In the genomic region with DNA sequence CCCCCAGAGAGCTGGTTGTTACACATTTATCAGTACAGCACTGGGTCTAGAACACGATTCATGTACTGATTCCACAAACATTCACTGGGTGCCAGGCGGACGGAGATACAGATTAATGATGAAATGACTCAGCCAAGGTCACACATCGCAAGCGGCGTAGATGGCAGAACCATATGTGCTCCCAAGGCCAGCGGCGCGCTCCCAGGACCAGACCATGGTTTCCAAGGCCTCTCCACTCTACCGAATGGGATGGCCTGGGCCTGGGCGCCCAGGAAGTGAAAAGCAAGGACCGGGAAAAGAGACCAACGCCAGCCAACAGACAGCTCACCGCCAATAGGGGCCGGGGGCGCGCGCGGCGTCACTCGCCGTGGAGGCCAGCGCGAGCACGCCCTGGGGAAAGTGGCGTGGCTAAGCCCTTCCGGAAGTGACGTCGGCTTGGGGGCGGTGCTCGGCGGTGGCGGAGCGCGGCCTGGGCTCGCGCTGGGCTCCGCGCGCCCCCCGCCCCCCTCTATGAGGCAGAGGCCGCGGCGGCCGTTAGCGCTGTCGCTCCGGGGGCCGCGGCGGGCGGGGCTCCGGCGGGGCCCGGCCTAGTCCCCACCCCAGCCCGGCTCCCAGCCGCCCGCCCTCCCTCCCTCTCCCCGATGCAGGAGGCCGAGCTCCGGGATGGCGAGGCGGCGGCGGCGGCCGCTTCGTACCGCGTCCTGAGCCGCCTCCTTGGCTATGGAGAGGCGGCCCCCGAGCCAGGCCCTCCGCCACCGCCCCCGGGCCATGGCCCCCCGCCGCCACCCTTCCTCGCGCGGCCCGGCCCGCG, we compare ENCODE assay signal across 1 cellular context.
TF ChIP-seq lines count a peak whose summit lies in the region.

A gene with protein sequence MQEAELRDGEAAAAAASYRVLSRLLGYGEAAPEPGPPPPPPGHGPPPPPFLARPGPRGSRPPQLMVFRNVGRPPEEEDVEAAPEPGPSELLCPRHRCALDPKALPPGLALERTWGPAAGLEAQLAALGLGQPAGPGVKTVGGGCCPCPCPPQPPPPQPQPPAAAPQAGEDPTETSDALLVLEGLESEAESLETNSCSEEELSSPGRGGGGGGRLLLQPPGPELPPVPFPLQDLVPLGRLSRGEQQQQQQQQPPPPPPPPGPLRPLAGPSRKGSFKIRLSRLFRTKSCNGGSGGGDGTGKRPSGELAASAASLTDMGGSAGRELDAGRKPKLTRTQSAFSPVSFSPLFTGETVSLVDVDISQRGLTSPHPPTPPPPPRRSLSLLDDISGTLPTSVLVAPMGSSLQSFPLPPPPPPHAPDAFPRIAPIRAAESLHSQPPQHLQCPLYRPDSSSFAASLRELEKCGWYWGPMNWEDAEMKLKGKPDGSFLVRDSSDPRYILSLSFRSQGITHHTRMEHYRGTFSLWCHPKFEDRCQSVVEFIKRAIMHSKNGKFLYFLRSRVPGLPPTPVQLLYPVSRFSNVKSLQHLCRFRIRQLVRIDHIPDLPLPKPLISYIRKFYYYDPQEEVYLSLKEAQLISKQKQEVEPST (plus strand): TSS at position 433 of the 811 bp plus-strand sequence. CDS start 209 bp downstream, at position 642.

TF ChIP-seq in HepG2, 621 proteins besides CTCF, POLR2A, EP300 and RAD21 (continued from another document and continues in another):
- TF ChIP-seq, protein P1, sequence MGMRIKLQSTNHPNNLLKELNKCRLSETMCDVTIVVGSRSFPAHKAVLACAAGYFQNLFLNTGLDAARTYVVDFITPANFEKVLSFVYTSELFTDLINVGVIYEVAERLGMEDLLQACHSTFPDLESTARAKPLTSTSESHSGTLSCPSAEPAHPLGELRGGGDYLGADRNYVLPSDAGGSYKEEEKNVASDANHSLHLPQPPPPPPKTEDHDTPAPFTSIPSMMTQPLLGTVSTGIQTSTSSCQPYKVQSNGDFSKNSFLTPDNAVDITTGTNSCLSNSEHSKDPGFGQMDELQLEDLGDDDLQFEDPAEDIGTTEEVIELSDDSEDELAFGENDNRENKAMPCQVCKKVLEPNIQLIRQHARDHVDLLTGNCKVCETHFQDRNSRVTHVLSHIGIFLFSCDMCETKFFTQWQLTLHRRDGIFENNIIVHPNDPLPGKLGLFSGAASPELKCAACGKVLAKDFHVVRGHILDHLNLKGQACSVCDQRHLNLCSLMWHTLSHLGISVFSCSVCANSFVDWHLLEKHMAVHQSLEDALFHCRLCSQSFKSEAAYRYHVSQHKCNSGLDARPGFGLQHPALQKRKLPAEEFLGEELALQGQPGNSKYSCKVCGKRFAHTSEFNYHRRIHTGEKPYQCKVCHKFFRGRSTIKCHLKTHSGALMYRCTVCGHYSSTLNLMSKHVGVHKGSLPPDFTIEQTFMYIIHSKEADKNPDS (CRISPR knock-in tag; IDR thresholded peaks at IDR 0.05) = no peak
- TF ChIP-seq, protein P2, sequence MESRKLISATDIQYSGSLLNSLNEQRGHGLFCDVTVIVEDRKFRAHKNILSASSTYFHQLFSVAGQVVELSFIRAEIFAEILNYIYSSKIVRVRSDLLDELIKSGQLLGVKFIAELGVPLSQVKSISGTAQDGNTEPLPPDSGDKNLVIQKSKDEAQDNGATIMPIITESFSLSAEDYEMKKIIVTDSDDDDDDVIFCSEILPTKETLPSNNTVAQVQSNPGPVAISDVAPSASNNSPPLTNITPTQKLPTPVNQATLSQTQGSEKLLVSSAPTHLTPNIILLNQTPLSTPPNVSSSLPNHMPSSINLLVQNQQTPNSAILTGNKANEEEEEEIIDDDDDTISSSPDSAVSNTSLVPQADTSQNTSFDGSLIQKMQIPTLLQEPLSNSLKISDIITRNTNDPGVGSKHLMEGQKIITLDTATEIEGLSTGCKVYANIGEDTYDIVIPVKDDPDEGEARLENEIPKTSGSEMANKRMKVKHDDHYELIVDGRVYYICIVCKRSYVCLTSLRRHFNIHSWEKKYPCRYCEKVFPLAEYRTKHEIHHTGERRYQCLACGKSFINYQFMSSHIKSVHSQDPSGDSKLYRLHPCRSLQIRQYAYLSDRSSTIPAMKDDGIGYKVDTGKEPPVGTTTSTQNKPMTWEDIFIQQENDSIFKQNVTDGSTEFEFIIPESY (CRISPR knock-in tag; IDR thresholded peaks at IDR 0.05) = peak; percentile 60; the same call in 1 of the 2 replicates
- 0 out of 2 replicates have a peak, but pooled peaks have one; percentile 59 for TF ChIP-seq ZNF839 (CRISPR knock-in tag; IDR thresholded peaks at IDR 0.05; ENCODE audit: borderline replicate concordance)
- no peak; the same call in 1 of the 2 replicates for TF ChIP-seq ATRX (CRISPR knock-in tag; IDR thresholded peaks at IDR 0.05; ENCODE audit: borderline replicate concordance)
- no peak for TF ChIP-seq SMC3 (IDR thresholded peaks at IDR 0.05; ENCODE audit: low read length)
- TF ChIP-seq FIP1L1 (IDR thresholded peaks at IDR 0.05; ENCODE audit: borderline replicate concordance, insufficient read depth, low read depth, low read length) = peak; percentile 79; the same call in 1 of the 2 replicates
- TF ChIP-seq, protein P3, sequence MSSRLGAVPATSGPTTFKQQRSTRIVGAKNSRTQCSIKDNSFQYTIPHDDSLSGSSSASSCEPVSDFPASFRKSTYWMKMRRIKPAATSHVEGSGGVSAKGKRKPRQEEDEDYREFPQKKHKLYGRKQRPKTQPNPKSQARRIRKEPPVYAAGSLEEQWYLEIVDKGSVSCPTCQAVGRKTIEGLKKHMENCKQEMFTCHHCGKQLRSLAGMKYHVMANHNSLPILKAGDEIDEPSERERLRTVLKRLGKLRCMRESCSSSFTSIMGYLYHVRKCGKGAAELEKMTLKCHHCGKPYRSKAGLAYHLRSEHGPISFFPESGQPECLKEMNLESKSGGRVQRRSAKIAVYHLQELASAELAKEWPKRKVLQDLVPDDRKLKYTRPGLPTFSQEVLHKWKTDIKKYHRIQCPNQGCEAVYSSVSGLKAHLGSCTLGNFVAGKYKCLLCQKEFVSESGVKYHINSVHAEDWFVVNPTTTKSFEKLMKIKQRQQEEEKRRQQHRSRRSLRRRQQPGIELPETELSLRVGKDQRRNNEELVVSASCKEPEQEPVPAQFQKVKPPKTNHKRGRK (CRISPR knock-in tag; IDR thresholded peaks at IDR 0.05) = no peak
- TF ChIP-seq, protein P4, sequence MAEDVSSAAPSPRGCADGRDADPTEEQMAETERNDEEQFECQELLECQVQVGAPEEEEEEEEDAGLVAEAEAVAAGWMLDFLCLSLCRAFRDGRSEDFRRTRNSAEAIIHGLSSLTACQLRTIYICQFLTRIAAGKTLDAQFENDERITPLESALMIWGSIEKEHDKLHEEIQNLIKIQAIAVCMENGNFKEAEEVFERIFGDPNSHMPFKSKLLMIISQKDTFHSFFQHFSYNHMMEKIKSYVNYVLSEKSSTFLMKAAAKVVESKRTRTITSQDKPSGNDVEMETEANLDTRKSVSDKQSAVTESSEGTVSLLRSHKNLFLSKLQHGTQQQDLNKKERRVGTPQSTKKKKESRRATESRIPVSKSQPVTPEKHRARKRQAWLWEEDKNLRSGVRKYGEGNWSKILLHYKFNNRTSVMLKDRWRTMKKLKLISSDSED (CRISPR knock-in tag; IDR thresholded peaks at IDR 0.05) = no peak
- TF ChIP-seq KMT2B (CRISPR knock-in tag; IDR thresholded peaks at IDR 0.05) = peak; percentile 92
- no peak for TF ChIP-seq ATF7-NPFF (CRISPR knock-in tag; IDR thresholded peaks at IDR 0.05; ENCODE audit: low read depth)
- TF ChIP-seq ATAD3A (CRISPR knock-in tag; IDR thresholded peaks at IDR 0.05) = no peak
- peak; percentile 91; the same call in 1 of the 2 replicates for TF ChIP-seq RFXANK (CRISPR knock-in tag; IDR thresholded peaks at IDR 0.05)
- TF ChIP-seq ZNF331 (CRISPR knock-in tag; IDR thresholded peaks at IDR 0.05) = peak; percentile 95
- peak; percentile 93 for TF ChIP-seq IRF2 (CRISPR knock-in tag; IDR thresholded peaks at IDR 0.05)
- TF ChIP-seq ZFP36L2 (CRISPR knock-in tag; IDR thresholded peaks at IDR 0.05) = no peak
- peak; percentile 80 for TF ChIP-seq FOSL2 (CRISPR knock-in tag; IDR thresholded peaks at IDR 0.05)
- TF ChIP-seq SALL1 (CRISPR knock-in tag; IDR thresholded peaks at IDR 0.05) = peak; percentile 88
- TF ChIP-seq NCOR1 (IDR thresholded peaks at IDR 0.05; ENCODE audit: borderline replicate concordance, low read length) = no peak
- peak; percentile 55; the same call in 1 of the 2 replicates for TF ChIP-seq SOX13 (IDR thresholded peaks at IDR 0.05)
- peak in 1 of 2 experiments; percentile 63; a peak in 2 of 4 replicates for TF ChIP-seq SOX13 (CRISPR knock-in tag; conservative IDR thresholded peaks at IDR 0.05 in 1 of 2, IDR thresholded peaks at IDR 0.05 in 1 of 2)
- TF ChIP-seq ZNF674 (CRISPR knock-in tag; IDR thresholded peaks at IDR 0.05; ENCODE audit: low read depth) = no peak
- TF ChIP-seq ZNF17 (CRISPR knock-in tag; IDR thresholded peaks at IDR 0.05) = no peak
- TF ChIP-seq PHF20 (CRISPR knock-in tag; IDR thresholded peaks at IDR 0.05) = peak; percentile 90
- TF ChIP-seq, protein P5, sequence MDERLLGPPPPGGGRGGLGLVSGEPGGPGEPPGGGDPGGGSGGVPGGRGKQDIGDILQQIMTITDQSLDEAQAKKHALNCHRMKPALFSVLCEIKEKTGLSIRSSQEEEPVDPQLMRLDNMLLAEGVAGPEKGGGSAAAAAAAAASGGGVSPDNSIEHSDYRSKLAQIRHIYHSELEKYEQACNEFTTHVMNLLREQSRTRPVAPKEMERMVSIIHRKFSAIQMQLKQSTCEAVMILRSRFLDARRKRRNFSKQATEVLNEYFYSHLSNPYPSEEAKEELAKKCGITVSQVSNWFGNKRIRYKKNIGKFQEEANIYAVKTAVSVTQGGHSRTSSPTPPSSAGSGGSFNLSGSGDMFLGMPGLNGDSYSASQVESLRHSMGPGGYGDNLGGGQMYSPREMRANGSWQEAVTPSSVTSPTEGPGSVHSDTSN (CRISPR knock-in tag; IDR thresholded peaks at IDR 0.05) = 0 out of 2 replicates have a peak, but pooled peaks have one; percentile 13
- peak; percentile 97 for TF ChIP-seq HOXA3 (CRISPR knock-in tag; IDR thresholded peaks at IDR 0.05)
- TF ChIP-seq ZFP41 (CRISPR knock-in tag; IDR thresholded peaks at IDR 0.05; ENCODE audit: borderline replicate concordance) = peak; percentile 40; the same call in 1 of the 2 replicates
- peak; percentile 97 for TF ChIP-seq TAF1 (CRISPR knock-in tag; IDR thresholded peaks at IDR 0.05)
- peak; percentile 59 for TF ChIP-seq ZNF441 (CRISPR knock-in tag; IDR thresholded peaks at IDR 0.05; ENCODE audit: borderline replicate concordance)
- TF ChIP-seq, protein P6, sequence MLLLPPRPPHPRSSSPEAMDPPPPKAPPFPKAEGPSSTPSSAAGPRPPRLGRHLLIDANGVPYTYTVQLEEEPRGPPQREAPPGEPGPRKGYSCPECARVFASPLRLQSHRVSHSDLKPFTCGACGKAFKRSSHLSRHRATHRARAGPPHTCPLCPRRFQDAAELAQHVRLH (CRISPR knock-in tag; IDR thresholded peaks at IDR 0.05; ENCODE audit: borderline replicate concordance, low read depth) = peak; percentile 83; the same call in 1 of the 2 replicates
- no peak for TF ChIP-seq ZNF10 (CRISPR knock-in tag; IDR thresholded peaks at IDR 0.05; ENCODE audit: borderline replicate concordance, low read depth)
- peak; percentile 85; the same call in 1 of the 2 replicates for TF ChIP-seq MEIS2 (CRISPR knock-in tag; IDR thresholded peaks at IDR 0.05)
- peak; percentile 18; the same call in 1 of the 2 replicates for TF ChIP-seq ZNF563 (CRISPR knock-in tag; IDR thresholded peaks at IDR 0.05)
- TF ChIP-seq, protein P7, sequence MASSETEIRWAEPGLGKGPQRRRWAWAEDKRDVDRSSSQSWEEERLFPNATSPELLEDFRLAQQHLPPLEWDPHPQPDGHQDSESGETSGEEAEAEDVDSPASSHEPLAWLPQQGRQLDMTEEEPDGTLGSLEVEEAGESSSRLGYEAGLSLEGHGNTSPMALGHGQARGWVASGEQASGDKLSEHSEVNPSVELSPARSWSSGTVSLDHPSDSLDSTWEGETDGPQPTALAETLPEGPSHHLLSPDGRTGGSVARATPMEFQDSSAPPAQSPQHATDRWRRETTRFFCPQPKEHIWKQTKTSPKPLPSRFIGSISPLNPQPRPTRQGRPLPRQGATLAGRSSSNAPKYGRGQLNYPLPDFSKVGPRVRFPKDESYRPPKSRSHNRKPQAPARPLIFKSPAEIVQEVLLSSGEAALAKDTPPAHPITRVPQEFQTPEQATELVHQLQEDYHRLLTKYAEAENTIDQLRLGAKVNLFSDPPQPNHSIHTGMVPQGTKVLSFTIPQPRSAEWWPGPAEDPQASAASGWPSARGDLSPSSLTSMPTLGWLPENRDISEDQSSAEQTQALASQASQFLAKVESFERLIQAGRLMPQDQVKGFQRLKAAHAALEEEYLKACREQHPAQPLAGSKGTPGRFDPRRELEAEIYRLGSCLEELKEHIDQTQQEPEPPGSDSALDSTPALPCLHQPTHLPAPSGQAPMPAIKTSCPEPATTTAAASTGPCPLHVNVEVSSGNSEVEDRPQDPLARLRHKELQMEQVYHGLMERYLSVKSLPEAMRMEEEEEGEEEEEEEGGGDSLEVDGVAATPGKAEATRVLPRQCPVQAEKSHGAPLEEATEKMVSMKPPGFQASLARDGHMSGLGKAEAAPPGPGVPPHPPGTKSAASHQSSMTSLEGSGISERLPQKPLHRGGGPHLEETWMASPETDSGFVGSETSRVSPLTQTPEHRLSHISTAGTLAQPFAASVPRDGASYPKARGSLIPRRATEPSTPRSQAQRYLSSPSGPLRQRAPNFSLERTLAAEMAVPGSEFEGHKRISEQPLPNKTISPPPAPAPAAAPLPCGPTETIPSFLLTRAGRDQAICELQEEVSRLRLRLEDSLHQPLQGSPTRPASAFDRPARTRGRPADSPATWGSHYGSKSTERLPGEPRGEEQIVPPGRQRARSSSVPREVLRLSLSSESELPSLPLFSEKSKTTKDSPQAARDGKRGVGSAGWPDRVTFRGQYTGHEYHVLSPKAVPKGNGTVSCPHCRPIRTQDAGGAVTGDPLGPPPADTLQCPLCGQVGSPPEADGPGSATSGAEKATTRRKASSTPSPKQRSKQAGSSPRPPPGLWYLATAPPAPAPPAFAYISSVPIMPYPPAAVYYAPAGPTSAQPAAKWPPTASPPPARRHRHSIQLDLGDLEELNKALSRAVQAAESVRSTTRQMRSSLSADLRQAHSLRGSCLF (CRISPR knock-in tag; IDR thresholded peaks at IDR 0.05; ENCODE audit: borderline replicate concordance) = peak; percentile 85; the same call in 1 of the 2 replicates
- no peak for TF ChIP-seq CHCHD3 (CRISPR knock-in tag; IDR thresholded peaks at IDR 0.05)
- TF ChIP-seq PRMT3 (CRISPR knock-in tag; IDR thresholded peaks at IDR 0.05; ENCODE audit: borderline replicate concordance, low read depth) = no peak
- TF ChIP-seq, protein P8, sequence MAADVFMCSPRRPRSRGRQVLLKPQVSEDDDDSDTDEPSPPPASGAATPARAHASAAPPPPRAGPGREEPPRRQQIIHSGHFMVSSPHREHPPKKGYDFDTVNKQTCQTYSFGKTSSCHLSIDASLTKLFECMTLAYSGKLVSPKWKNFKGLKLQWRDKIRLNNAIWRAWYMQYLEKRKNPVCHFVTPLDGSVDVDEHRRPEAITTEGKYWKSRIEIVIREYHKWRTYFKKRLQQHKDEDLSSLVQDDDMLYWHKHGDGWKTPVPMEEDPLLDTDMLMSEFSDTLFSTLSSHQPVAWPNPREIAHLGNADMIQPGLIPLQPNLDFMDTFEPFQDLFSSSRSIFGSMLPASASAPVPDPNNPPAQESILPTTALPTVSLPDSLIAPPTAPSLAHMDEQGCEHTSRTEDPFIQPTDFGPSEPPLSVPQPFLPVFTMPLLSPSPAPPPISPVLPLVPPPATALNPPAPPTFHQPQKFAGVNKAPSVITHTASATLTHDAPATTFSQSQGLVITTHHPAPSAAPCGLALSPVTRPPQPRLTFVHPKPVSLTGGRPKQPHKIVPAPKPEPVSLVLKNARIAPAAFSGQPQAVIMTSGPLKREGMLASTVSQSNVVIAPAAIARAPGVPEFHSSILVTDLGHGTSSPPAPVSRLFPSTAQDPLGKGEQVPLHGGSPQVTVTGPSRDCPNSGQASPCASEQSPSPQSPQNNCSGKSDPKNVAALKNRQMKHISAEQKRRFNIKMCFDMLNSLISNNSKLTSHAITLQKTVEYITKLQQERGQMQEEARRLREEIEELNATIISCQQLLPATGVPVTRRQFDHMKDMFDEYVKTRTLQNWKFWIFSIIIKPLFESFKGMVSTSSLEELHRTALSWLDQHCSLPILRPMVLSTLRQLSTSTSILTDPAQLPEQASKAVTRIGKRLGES (CRISPR knock-in tag; IDR thresholded peaks at IDR 0.05; ENCODE audit: borderline replicate concordance) = peak; percentile 74; the same call in 1 of the 2 replicates
- peak; percentile 99 for TF ChIP-seq ZFX (CRISPR knock-in tag; IDR thresholded peaks at IDR 0.05; ENCODE audit: low read depth)
